ENCODE assay signal across 16 cellular contexts in genomic region chr2:131154647-131155046, GRCh38. TPM values are rescaled to one million over a fixed set of nuclear protein-coding genes. Genes with fewer than 3 reads are reported as not detected.
DNase-seq lines count a peak whose midpoint lies in the region; ATAC-seq and TF ChIP-seq lines count a peak whose summit lies in the region.
"Had no signal": no experiment of that assay in that cellular context is flagged by ENCODE, and none has a peak within 500 bp of the region (broad histone marks: within the 10 kb centered on the region; RNA-seq: fewer than 3 reads in every experiment).

No MANE protein-coding gene starts in this region.

- H3K27ac Mint-ChIP-seq in activated CD4-positive, alpha-beta T cell treated with anti-CD3 and anti-CD28 coated beads, Interleukin-2, amount 10 ng/mL, durations not matched to agents 7 days and 5 days, result peak overlapping the region; percentile 33
- H3K27ac Mint-ChIP-seq in neural crest cell (ENCODE audit: unreplicated experiment), result peak overlapping the region; percentile 86
- H3K27ac Mint-ChIP-seq: CD4-positive, alpha-beta T cell; HFFc6 had no signal

- WGBS in spleen, 5 donors, result 84 to 93% (median 89%) methylated on average over 16 to 23 of the region's 23 CpGs

- no peak overlapping the region for H3K4me3 ChIP-seq in KMS-11 (IDR thresholded peaks at IDR 0.05; ENCODE audit: insufficient read depth, low read depth, low read length)
- no peak overlapping the region for H3K4me3 ChIP-seq in spleen
- H3K4me3 ChIP-seq: MG63 had no signal

- H3K36me3 ChIP-seq in KMS-11 (ENCODE audit: insufficient read depth) (no peaks in the 10 kb centered on the region), spleen (peaks cover 0 to 20% (median 16%) of the 10 kb centered on the region in 6 donors)

- no peaks in the 10 kb centered on the region for H3K9me3 ChIP-seq in spleen
- H3K9me3 ChIP-seq: Caco-2, MG63 had no signal

- no peak for TF ChIP-seq POLR2A in spleen (IDR thresholded peaks at IDR 0.05)

- H3K4me1 Mint-ChIP-seq in activated CD4-positive, alpha-beta T cell treated with anti-CD3 and anti-CD28 coated beads, Interleukin-2, amount 10 ng/mL, durations not matched to agents 7 days and 5 days, result peaks cover 33% of the 10 kb centered on the region
- peaks cover 5% of the 10 kb centered on the region for H3K4me1 Mint-ChIP-seq in neural crest cell

- peaks cover 6% of the 10 kb centered on the region for H3K36me3 Mint-ChIP-seq in activated CD4-positive, alpha-beta T cell treated with anti-CD3 and anti-CD28 coated beads, Interleukin-2, amount 10 ng/mL, durations not matched to agents 7 days and 5 days (ENCODE audit: low read depth)
- H3K36me3 Mint-ChIP-seq in neural crest cell (ENCODE audit: low read depth), result peaks cover 4% of the 10 kb centered on the region

- ATAC-seq in GM19395 (IDR thresholded peaks at IDR 0.05; ENCODE audit: unreplicated experiment) (peak; percentile 1), GM21529 (IDR thresholded peaks at IDR 0.05; ENCODE audit: unreplicated experiment) (no peak)

- TF ChIP-seq CTCF in KMS-11 (conservative IDR thresholded peaks at IDR 0.05; ENCODE audit: low read depth, low read length) (no peak), neural crest cell (conservative IDR thresholded peaks at IDR 0.05) (no peak), spleen (IDR thresholded peaks at IDR 0.05 in 8 of 11, conservative IDR thresholded peaks at IDR 0.05 in 3 of 11) (no peak)

- H4K20me1 ChIP-seq in KMS-11 (ENCODE audit: insufficient read depth), result no peaks in the 10 kb centered on the region

- POLR2A ChIA-PET in activated CD4-positive, alpha-beta T cell treated with anti-CD3 and anti-CD28 coated beads, Interleukin-2, amount 10 ng/mL, durations not matched to agents 7 days and 5 days (lab: Charles Lee), result no interaction called here

- DNase-seq in activated CD4-positive, alpha-beta T cell treated with anti-CD3 and anti-CD28 coated beads, Interleukin-2, amount 10 ng/mL, durations not matched to agents 7 days and 5 days, result no peak
- DNase-seq in activated CD4-positive, alpha-beta T cell treated with anti-CD3 and anti-CD28 coated beads, Interleukin-2, amount 50 U/mL, for 4 hours, result no peak
- DNase-seq in neural crest cell (ENCODE audit: low read depth, low spot score) (no peak), spleen (no peak), foreskin melanocyte (no peak)
- DNase-seq: NCI-H524 treated with DMSO at 0.1 percent for 48 hours, SHP77 treated with DMSO at 0.1 percent for 48 hours had no signal

- H3K9me3 Mint-ChIP-seq in activated CD4-positive, alpha-beta T cell treated with anti-CD3 and anti-CD28 coated beads, Interleukin-2, amount 10 ng/mL, durations not matched to agents 7 days and 5 days, result no peaks in the 10 kb centered on the region
- H3K9me3 Mint-ChIP-seq in neural crest cell, result no peaks in the 10 kb centered on the region
- H3K9me3 Mint-ChIP-seq: CD4-positive, alpha-beta T cell; HFFc6 had no signal

- H3K27me3 ChIP-seq in KMS-11 (ENCODE audit: insufficient read depth, low read depth) (no peaks in the 10 kb centered on the region), spleen (replicated peaks in 1 of 7) (no peaks in the 10 kb centered on the region)
- H3K27me3 ChIP-seq: MG63 had no signal

- CTCF ChIA-PET in activated CD4-positive, alpha-beta T cell treated with anti-CD3 and anti-CD28 coated beads, Interleukin-2, amount 10 ng/mL, durations not matched to agents 7 days and 5 days (lab: Charles Lee), result interaction anchor here (0.7 to 2.2 kb wide), 7 partner anchors 23 to 527 kb away, joined by 3 to 10 read pairs (median 3); no protein-coding TSS in a partner anchor

- H3K79me2 ChIP-seq in KMS-11 (ENCODE audit: insufficient read depth, low read depth), result no peaks in the 10 kb centered on the region

- intact Hi-C loops in spleen (cut with DNase I; ENCODE audit: low total_unique reads), result loop anchor here (10.0 kb wide), 1 partner anchor 180 kb away; no protein-coding TSS in a partner anchor

- peaks cover 9% of the 10 kb centered on the region for H3K4me1 ChIP-seq in KMS-11 (ENCODE audit: low read depth, poor library complexity, severe bottlenecking)
- H3K4me1 ChIP-seq in spleen, result peaks cover 0 to 21% (median 18%) of the 10 kb centered on the region in 6 donors
- H3K4me1 ChIP-seq: Caco-2 had no signal

- H3K4me2 ChIP-seq in KMS-11, result no peak overlapping the region

- H3K9ac ChIP-seq in KMS-11, result no peak overlapping the region

- H3K4me3 Mint-ChIP-seq in activated CD4-positive, alpha-beta T cell treated with anti-CD3 and anti-CD28 coated beads, Interleukin-2, amount 10 ng/mL, durations not matched to agents 7 days and 5 days, result no peak overlapping the region
- H3K4me3 Mint-ChIP-seq in neural crest cell, result no peak overlapping the region
- H3K4me3 Mint-ChIP-seq: CD4-positive, alpha-beta T cell; HFFc6 had no signal

- H3K27me3 Mint-ChIP-seq in activated CD4-positive, alpha-beta T cell treated with anti-CD3 and anti-CD28 coated beads, Interleukin-2, amount 10 ng/mL, durations not matched to agents 7 days and 5 days, result no peaks in the 10 kb centered on the region
- H3K27me3 Mint-ChIP-seq in neural crest cell (ENCODE audit: low read depth), result no peaks in the 10 kb centered on the region
- H3K27me3 Mint-ChIP-seq: CD4-positive, alpha-beta T cell had no signal

- H2AFZ ChIP-seq in KMS-11 (ENCODE audit: low read depth), result peak overlapping the region; percentile 51; the same call in 1 of the 2 replicates

- H3K27ac ChIP-seq in KMS-11, result no peak overlapping the region
- no peak overlapping the region for H3K27ac ChIP-seq in spleen

RNA-seq across cellular contexts. Expression of gene PLEKHB2, which starts 49.5 kb away (rescaled TPM):
- total RNA-seq in activated CD4-positive, alpha-beta T cell treated with anti-CD3 and anti-CD28 coated beads, Interleukin-2, amount 10 ng/mL, durations not matched to agents 7 days and 5 days, result 10 to 100 TPM; 55.4 to 55.7 TPM
- total RNA-seq in neural crest cell (44.6 and 44.9 TPM in 2 replicates), spleen (10 to 100 TPM; 57.3 to 95.4 (median 79.5) TPM)
- 10 to 100 TPM; 17.2 to 37.9 (median 20.1) TPM for polyA plus RNA-seq in spleen

RNA-seq across cellular contexts. Expression of gene POTEE, which starts 54.7 kb away (rescaled TPM):
- total RNA-seq in activated CD4-positive, alpha-beta T cell treated with anti-CD3 and anti-CD28 coated beads, Interleukin-2, amount 10 ng/mL, durations not matched to agents 7 days and 5 days, result under 1 TPM; 0.69 to 0.94 TPM
- total RNA-seq in neural crest cell (1.0 and 1.1 TPM in 2 replicates), spleen (under 1 TPM in 4 of 7 donors, not detected in 3; 0.15 to 0.32 (median 0.20) TPM)
- not detected for polyA plus RNA-seq in spleen
- total RNA-seq: PC-3 had no signal
- polyA plus RNA-seq: BJ had no signal
